In genomic region chr1:209526137-209526536, GRCh38 we compare ENCODE assay signal across 22 cellular contexts. TPM values are rescaled to one million over a fixed set of nuclear protein-coding genes. Genes with fewer than 3 reads are reported as not detected.
DNase-seq lines count a peak whose midpoint lies in the region; ATAC-seq and FAIRE-seq lines count a peak whose summit lies in the region.
"Had no signal": no experiment of that assay in that cellular context is flagged by ENCODE, and none has a peak within 500 bp of the region (broad histone marks: within the 10 kb centered on the region; RNA-seq: fewer than 3 reads in every experiment).

No MANE protein-coding gene starts in this region.

- no peaks in the 10 kb centered on the region for H3K27me3 ChIP-seq in skeletal muscle satellite cell (ENCODE audit: control insufficient read depth, insufficient read depth, low read length)

- no peaks in the 10 kb centered on the region for H3K36me3 ChIP-seq in skeletal muscle satellite cell (ENCODE audit: insufficient read depth, low read length)

- H3K4me1 ChIP-seq in skeletal muscle satellite cell (ENCODE audit: control insufficient read depth, insufficient read depth, low read length), result peaks cover 51% of the 10 kb centered on the region

- peak overlapping the region; percentile 67 for H3K9ac ChIP-seq in skeletal muscle satellite cell (ENCODE audit: low read depth, low read length)
- H3K9ac ChIP-seq: GM23248 had no signal

- peak; percentile 46 for DNase-seq in DMS53 (lab: John Stamatoyannopoulos, UW)
- DNase-seq in NCI-H82 (lab: John Stamatoyannopoulos, UW), result peak; percentile 85
- DNase-seq in left lobe of liver (ENCODE audit: low spot score), result no peak
- DNase-seq in islet precursor cell, result no peak
- DNase-seq in stimulated activated CD4-positive, alpha-beta T cell treated with anti-CD3 and anti-CD28 coated beads, Interleukin-4, amount 100 ng/mL, for 24 hours, result no peak
- no peak for DNase-seq in HTR-8/SVneo (ENCODE audit: insufficient read length, low spot score)
- DNase-seq: C1 segment of cervical spinal cord; Calu3; CD4-positive, alpha-beta T cell; DMS 273 treated with DMSO at 0.1 percent for 48 hours; DMS79 treated with DMSO at 0.1 percent for 48 hours; EL; GM23248; H9 had no signal

- H3K4me3 ChIP-seq in skeletal muscle satellite cell (ENCODE audit: low read length), result no peak overlapping the region
- H3K4me3 ChIP-seq: GM23248 had no signal

- H3K9me3 ChIP-seq in skeletal muscle satellite cell (replicated peaks; ENCODE audit: low read length), result no peaks in the 10 kb centered on the region

- peak; percentile 10 for ATAC-seq in left lobe of liver
- ATAC-seq in HG03135 (IDR thresholded peaks at IDR 0.05; ENCODE audit: unreplicated experiment), result no peak
- ATAC-seq: HepG2 had no signal

- FAIRE-seq in HTR-8/SVneo (lab: Jason Lieb, UNC), result no peak
- FAIRE-seq: A204.1, G401.6, GM12891, HepG2 had no signal

- no peak overlapping the region for H3K4me2 ChIP-seq in skeletal muscle satellite cell (ENCODE audit: low read length)

RNA-seq across cellular contexts. Expression of gene CAMK1G, which starts 57.4 kb away (rescaled TPM):
- total RNA-seq in left lobe of liver, result 0.13 TPM
- under 0.01 TPM in 1 of 2 replicates, not detected in the other for total RNA-seq in skeletal muscle satellite cell (2012; rRNA removed)
- total RNA-seq: B cell; Calu3; CD4-positive, alpha-beta T cell; HepG2; HT1080 had no signal

Comparison
In these comparisons a context has a peak if more than half of its experiments do, and no peak if none do; other contexts are left out.
1. DNase-seq: peak in DMS53 (single experiment) and NCI-H82 (single experiment); none in left lobe of liver (single experiment), islet precursor cell (single experiment), stimulated activated CD4-positive, alpha-beta T cell treated with anti-CD3 and anti-CD28 coated beads, Interleukin-4, amount 100 ng/mL, for 24 hours (single experiment) and HTR-8/SVneo (single experiment).